Comparison of ENCODE assay signal across 1 cellular context in genomic region chr22:36981247-36981775, GRCh38.
TF ChIP-seq lines count a peak whose summit lies in the region.

No MANE protein-coding gene starts in this region.

TF ChIP-seq in K562, 482 proteins besides CTCF, POLR2A, EP300 and RAD21:
- no peak for TF ChIP-seq MBD1 (CRISPR knock-in tag; IDR thresholded peaks at IDR 0.05)
- no peak for TF ChIP-seq ZNF3 (CRISPR knock-in tag; IDR thresholded peaks at IDR 0.05)
- no peak for TF ChIP-seq SRSF1 (IDR thresholded peaks at IDR 0.05; ENCODE audit: low read depth, low read length)
- TF ChIP-seq ZNF584 (CRISPR knock-in tag; IDR thresholded peaks at IDR 0.05; ENCODE audit: low read depth) = no peak
- TF ChIP-seq, protein P1, sequence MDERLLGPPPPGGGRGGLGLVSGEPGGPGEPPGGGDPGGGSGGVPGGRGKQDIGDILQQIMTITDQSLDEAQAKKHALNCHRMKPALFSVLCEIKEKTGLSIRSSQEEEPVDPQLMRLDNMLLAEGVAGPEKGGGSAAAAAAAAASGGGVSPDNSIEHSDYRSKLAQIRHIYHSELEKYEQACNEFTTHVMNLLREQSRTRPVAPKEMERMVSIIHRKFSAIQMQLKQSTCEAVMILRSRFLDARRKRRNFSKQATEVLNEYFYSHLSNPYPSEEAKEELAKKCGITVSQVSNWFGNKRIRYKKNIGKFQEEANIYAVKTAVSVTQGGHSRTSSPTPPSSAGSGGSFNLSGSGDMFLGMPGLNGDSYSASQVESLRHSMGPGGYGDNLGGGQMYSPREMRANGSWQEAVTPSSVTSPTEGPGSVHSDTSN (CRISPR knock-in tag; IDR thresholded peaks at IDR 0.05; ENCODE audit: low read depth) = no peak
- TF ChIP-seq, protein P1 (tag; conservative IDR thresholded peaks at IDR 0.05; ENCODE audit: low read depth) = no peak
- TF ChIP-seq, protein P2, sequence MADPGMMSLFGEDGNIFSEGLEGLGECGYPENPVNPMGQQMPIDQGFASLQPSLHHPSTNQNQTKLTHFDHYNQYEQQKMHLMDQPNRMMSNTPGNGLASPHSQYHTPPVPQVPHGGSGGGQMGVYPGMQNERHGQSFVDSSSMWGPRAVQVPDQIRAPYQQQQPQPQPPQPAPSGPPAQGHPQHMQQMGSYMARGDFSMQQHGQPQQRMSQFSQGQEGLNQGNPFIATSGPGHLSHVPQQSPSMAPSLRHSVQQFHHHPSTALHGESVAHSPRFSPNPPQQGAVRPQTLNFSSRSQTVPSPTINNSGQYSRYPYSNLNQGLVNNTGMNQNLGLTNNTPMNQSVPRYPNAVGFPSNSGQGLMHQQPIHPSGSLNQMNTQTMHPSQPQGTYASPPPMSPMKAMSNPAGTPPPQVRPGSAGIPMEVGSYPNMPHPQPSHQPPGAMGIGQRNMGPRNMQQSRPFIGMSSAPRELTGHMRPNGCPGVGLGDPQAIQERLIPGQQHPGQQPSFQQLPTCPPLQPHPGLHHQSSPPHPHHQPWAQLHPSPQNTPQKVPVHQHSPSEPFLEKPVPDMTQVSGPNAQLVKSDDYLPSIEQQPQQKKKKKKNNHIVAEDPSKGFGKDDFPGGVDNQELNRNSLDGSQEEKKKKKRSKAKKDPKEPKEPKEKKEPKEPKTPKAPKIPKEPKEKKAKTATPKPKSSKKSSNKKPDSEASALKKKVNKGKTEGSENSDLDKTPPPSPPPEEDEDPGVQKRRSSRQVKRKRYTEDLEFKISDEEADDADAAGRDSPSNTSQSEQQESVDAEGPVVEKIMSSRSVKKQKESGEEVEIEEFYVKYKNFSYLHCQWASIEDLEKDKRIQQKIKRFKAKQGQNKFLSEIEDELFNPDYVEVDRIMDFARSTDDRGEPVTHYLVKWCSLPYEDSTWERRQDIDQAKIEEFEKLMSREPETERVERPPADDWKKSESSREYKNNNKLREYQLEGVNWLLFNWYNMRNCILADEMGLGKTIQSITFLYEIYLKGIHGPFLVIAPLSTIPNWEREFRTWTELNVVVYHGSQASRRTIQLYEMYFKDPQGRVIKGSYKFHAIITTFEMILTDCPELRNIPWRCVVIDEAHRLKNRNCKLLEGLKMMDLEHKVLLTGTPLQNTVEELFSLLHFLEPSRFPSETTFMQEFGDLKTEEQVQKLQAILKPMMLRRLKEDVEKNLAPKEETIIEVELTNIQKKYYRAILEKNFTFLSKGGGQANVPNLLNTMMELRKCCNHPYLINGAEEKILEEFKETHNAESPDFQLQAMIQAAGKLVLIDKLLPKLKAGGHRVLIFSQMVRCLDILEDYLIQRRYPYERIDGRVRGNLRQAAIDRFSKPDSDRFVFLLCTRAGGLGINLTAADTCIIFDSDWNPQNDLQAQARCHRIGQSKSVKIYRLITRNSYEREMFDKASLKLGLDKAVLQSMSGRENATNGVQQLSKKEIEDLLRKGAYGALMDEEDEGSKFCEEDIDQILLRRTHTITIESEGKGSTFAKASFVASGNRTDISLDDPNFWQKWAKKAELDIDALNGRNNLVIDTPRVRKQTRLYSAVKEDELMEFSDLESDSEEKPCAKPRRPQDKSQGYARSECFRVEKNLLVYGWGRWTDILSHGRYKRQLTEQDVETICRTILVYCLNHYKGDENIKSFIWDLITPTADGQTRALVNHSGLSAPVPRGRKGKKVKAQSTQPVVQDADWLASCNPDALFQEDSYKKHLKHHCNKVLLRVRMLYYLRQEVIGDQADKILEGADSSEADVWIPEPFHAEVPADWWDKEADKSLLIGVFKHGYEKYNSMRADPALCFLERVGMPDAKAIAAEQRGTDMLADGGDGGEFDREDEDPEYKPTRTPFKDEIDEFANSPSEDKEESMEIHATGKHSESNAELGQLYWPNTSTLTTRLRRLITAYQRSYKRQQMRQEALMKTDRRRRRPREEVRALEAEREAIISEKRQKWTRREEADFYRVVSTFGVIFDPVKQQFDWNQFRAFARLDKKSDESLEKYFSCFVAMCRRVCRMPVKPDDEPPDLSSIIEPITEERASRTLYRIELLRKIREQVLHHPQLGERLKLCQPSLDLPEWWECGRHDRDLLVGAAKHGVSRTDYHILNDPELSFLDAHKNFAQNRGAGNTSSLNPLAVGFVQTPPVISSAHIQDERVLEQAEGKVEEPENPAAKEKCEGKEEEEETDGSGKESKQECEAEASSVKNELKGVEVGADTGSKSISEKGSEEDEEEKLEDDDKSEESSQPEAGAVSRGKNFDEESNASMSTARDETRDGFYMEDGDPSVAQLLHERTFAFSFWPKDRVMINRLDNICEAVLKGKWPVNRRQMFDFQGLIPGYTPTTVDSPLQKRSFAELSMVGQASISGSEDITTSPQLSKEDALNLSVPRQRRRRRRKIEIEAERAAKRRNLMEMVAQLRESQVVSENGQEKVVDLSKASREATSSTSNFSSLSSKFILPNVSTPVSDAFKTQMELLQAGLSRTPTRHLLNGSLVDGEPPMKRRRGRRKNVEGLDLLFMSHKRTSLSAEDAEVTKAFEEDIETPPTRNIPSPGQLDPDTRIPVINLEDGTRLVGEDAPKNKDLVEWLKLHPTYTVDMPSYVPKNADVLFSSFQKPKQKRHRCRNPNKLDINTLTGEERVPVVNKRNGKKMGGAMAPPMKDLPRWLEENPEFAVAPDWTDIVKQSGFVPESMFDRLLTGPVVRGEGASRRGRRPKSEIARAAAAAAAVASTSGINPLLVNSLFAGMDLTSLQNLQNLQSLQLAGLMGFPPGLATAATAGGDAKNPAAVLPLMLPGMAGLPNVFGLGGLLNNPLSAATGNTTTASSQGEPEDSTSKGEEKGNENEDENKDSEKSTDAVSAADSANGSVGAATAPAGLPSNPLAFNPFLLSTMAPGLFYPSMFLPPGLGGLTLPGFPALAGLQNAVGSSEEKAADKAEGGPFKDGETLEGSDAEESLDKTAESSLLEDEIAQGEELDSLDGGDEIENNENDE (IDR thresholded peaks at IDR 0.05; ENCODE audit: low read depth, low read length) = no peak
- no peak for TF ChIP-seq FIP1L1 (IDR thresholded peaks at IDR 0.05; ENCODE audit: low read depth, low read length, poor library complexity, severe bottlenecking)
- TF ChIP-seq ZNF316 (IDR thresholded peaks at IDR 0.05) = no peak
- TF ChIP-seq ILK (tag; IDR thresholded peaks at IDR 0.05; ENCODE audit: borderline replicate concordance, low read depth) = no peak
- no peak for TF ChIP-seq NR3C1 (CRISPR knock-in tag; IDR thresholded peaks at IDR 0.05)
- no peak for TF ChIP-seq CCAR2 (IDR thresholded peaks at IDR 0.05; ENCODE audit: low read depth, low read length)
- no peak for TF ChIP-seq ZNF175 (CRISPR knock-in tag; IDR thresholded peaks at IDR 0.05; ENCODE audit: low read depth)
- TF ChIP-seq SREBF1 (IDR thresholded peaks at IDR 0.05; ENCODE audit: borderline replicate concordance, low read depth, low read length) = no peak
- TF ChIP-seq CBFB (CRISPR knock-in tag; IDR thresholded peaks at IDR 0.05) = no peak
